Comparison of ENCODE assay signal across 1 cellular context in the genomic region with DNA sequence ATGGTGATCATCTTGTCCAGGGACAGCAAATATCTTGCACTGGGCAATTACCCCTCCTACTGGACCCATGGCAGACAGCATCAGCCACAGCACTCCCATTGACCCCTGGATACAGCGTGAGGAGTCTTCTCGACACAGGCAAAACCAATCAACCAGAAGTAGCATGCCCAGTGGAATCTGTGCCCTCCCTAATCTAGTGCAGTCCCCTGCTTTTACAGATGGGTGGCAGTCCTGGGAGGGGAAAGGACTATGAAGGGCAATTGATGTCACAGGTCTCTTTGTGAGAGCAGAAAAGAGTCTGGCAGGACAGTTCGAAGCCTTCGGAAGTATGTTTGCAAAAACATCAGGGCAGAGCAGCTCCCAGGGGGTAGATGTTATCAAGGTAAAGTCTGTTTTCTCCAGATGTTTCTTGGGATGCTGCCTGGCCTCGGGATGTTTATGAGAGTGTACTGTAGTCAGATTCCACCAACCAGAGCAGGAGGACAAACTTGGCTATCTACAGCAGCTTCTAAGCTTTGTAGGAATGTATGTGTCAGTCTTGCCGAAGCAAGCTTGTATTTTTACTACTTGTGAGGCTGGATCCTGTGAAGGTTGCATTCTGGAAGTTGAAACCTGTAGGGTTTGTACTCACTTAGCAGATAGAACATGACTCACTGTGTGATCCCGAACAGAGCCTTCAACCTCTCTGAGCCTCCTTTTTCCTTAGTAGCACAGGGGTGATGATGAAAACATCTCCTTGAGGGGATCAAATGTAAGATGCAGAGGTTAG.
TF ChIP-seq lines count a peak whose summit lies in the region.

No MANE protein-coding gene starts in this region.

TF ChIP-seq in HCT116, 20 proteins besides CTCF, POLR2A, EP300 and RAD21 (continued from another document):
- TF ChIP-seq, protein P1, sequence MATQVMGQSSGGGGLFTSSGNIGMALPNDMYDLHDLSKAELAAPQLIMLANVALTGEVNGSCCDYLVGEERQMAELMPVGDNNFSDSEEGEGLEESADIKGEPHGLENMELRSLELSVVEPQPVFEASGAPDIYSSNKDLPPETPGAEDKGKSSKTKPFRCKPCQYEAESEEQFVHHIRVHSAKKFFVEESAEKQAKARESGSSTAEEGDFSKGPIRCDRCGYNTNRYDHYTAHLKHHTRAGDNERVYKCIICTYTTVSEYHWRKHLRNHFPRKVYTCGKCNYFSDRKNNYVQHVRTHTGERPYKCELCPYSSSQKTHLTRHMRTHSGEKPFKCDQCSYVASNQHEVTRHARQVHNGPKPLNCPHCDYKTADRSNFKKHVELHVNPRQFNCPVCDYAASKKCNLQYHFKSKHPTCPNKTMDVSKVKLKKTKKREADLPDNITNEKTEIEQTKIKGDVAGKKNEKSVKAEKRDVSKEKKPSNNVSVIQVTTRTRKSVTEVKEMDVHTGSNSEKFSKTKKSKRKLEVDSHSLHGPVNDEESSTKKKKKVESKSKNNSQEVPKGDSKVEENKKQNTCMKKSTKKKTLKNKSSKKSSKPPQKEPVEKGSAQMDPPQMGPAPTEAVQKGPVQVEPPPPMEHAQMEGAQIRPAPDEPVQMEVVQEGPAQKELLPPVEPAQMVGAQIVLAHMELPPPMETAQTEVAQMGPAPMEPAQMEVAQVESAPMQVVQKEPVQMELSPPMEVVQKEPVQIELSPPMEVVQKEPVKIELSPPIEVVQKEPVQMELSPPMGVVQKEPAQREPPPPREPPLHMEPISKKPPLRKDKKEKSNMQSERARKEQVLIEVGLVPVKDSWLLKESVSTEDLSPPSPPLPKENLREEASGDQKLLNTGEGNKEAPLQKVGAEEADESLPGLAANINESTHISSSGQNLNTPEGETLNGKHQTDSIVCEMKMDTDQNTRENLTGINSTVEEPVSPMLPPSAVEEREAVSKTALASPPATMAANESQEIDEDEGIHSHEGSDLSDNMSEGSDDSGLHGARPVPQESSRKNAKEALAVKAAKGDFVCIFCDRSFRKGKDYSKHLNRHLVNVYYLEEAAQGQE (IDR thresholded peaks at IDR 0.05; ENCODE audit: low read depth): no peak
- TF ChIP-seq TCF7L2 (IDR thresholded peaks at IDR 0.05; ENCODE audit: borderline replicate concordance, extremely low read depth, insufficient read depth, insufficient read length): no peak
- TF ChIP-seq CBX3 (IDR thresholded peaks at IDR 0.05; ENCODE audit: low read depth): no peak
- TF ChIP-seq, protein P2, sequence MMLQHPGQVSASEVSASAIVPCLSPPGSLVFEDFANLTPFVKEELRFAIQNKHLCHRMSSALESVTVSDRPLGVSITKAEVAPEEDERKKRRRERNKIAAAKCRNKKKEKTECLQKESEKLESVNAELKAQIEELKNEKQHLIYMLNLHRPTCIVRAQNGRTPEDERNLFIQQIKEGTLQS (IDR thresholded peaks at IDR 0.05): no peak
- TF ChIP-seq SIN3A (IDR thresholded peaks at IDR 0.05; ENCODE audit: low read depth): no peak
- TF ChIP-seq FOSL1 (IDR thresholded peaks at IDR 0.05; ENCODE audit: low read depth): no peak
- no peak for TF ChIP-seq CEBPB (IDR thresholded peaks at IDR 0.05; ENCODE audit: low read depth)
- no peak for TF ChIP-seq EZH2 (IDR thresholded peaks at IDR 0.05)
- TF ChIP-seq ZNF274 (IDR thresholded peaks at IDR 0.05; ENCODE audit: low read depth, low read length): no peak
- TF ChIP-seq POLR2AphosphoS5 (IDR thresholded peaks at IDR 0.05; ENCODE audit: low read depth, low read length): no peak
- TF ChIP-seq JUND (IDR thresholded peaks at IDR 0.05): no peak
- no peak for TF ChIP-seq ELF1 (IDR thresholded peaks at IDR 0.05; ENCODE audit: borderline replicate concordance, low read depth)
- TF ChIP-seq EZH2phosphoT487 (IDR thresholded peaks at IDR 0.05; ENCODE audit: borderline replicate concordance): no peak
- no peak for TF ChIP-seq EGR1 (IDR thresholded peaks at IDR 0.05; ENCODE audit: low read depth)
- TF ChIP-seq YY1 (IDR thresholded peaks at IDR 0.05; ENCODE audit: extremely low read depth, insufficient replicate concordance, low read depth, low read length): no peak
- TF ChIP-seq, protein P3, sequence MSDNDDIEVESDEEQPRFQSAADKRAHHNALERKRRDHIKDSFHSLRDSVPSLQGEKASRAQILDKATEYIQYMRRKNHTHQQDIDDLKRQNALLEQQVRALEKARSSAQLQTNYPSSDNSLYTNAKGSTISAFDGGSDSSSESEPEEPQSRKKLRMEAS (IDR thresholded peaks at IDR 0.05): no peak
- TF ChIP-seq SRF (IDR thresholded peaks at IDR 0.05; ENCODE audit: low read depth): no peak
